8 cellular contexts compared by ENCODE assay signal in genomic region chr15:58330836-58331561, GRCh38.
A peak's percentile ranks its signal among the peaks of the same experiment; 100 is the strongest.
DNase-seq lines count a peak whose midpoint lies in the region; ATAC-seq and TF ChIP-seq lines count a peak whose summit lies in the region.

No MANE protein-coding gene starts in this region.

- H3K4me1 ChIP-seq in right atrium auricular region = peaks cover 0 to 38% of the 10 kb centered on the region in 2 donors

- H3K27ac Mint-ChIP-seq in brain = peak overlapping the region; percentile 91 to 100 (median 97)
- peak overlapping the region; percentile 93 for H3K27ac Mint-ChIP-seq in mesothelial cell of epicardium

- no peak overlapping the region for H3K4me3 ChIP-seq in right atrium auricular region

- TF ChIP-seq CTCF in right atrium auricular region (IDR thresholded peaks at IDR 0.05) (no peak), brain (conservative IDR thresholded peaks at IDR 0.05) (no peak), mesothelial cell of epicardium (IDR thresholded peaks at IDR 0.05; ENCODE audit: unreplicated experiment) (no peak)

- H3K36me3 Mint-ChIP-seq in brain (peaks cover 3% of the 10 kb centered on the region), mesothelial cell of epicardium (peaks cover 5% of the 10 kb centered on the region)

- ATAC-seq in Right ventricle myocardium inferior = no peak

- H3K4me3 Mint-ChIP-seq in brain (peak overlapping the region in 3 of 5 experiments; percentile 21 to 71 (median 34)), mesothelial cell of epicardium (no peak overlapping the region)

- H3K4me1 Mint-ChIP-seq in brain (peaks cover 38% of the 10 kb centered on the region), mesothelial cell of epicardium (peaks cover 39% of the 10 kb centered on the region)

- peaks cover 11 to 29% (median 19%) of the 10 kb centered on the region in 5 experiments for H3K9me3 Mint-ChIP-seq in brain
- peaks cover 26% of the 10 kb centered on the region for H3K9me3 Mint-ChIP-seq in mesothelial cell of epicardium

- DNase-seq in right atrium auricular region (ENCODE audit: low spot score) (no peak), Right ventricle myocardium inferior (ENCODE audit: missing footprints) (no peak), mesothelial cell of epicardium (ENCODE audit: low spot score in 2 of 2, unreplicated experiment in 2 of 2) (no peak), HuH-7.5 (ENCODE audit: low spot score) (no peak), GDM1 (lab: John Stamatoyannopoulos, UW) (no peak), AG08396 (ENCODE audit: low spot score) (no peak)
- DNase-seq in stimulated activated CD4-positive, alpha-beta T cell treated with anti-CD3 and anti-CD28 coated beads, Interleukin-15, amount 100 ng/mL, for 24 hours = no peak

- H3K36me3 ChIP-seq in right atrium auricular region = no peaks in the 10 kb centered on the region

- peaks cover 0 to 5% of the 10 kb centered on the region in 2 donors for H3K9me3 ChIP-seq in right atrium auricular region

- peak overlapping the region; percentile 85 to 95 for H3K27ac ChIP-seq in right atrium auricular region

- intact Hi-C loops in Right ventricle myocardium inferior (cut with DNase I) = loop anchor here (2.0 to 10.0 kb wide), 4 partner anchors 60 to 444 kb away; partner anchors contain the start of genes ADAM10 and MINDY2

- H3K27me3 ChIP-seq in right atrium auricular region = no peaks in the 10 kb centered on the region

- H3K27me3 Mint-ChIP-seq in brain = no peaks in the 10 kb centered on the region
- H3K27me3 Mint-ChIP-seq in mesothelial cell of epicardium (ENCODE audit: low read depth) = no peaks in the 10 kb centered on the region
